1 cellular context compared by ENCODE assay signal in genomic region chr10:18649364-18649959, GRCh38.
TF ChIP-seq lines count a peak whose summit lies in the region.

No MANE protein-coding gene starts in this region.

TF ChIP-seq in endothelial cell of umbilical vein, 7 proteins besides CTCF, POLR2A, EP300 and RAD21 (continued from another document):
- TF ChIP-seq EZH2 (IDR thresholded peaks at IDR 0.05; ENCODE audit: borderline replicate concordance, low read depth, low read length, severe bottlenecking) (no peak), GATA2 (IDR thresholded peaks at IDR 0.05; ENCODE audit: insufficient read depth, insufficient read length, low read depth, low read length) (no peak), MYC (IDR thresholded peaks at IDR 0.05; ENCODE audit: low read depth, low read length) (no peak), MAX (IDR thresholded peaks at IDR 0.05; ENCODE audit: insufficient read depth, insufficient read length) (no peak)
